In genomic region chr14:100692859-100693558, GRCh38 we compare ENCODE assay signal across 11 cellular contexts. TPM values are rescaled to one million over a fixed set of nuclear protein-coding genes. Genes with fewer than 3 reads are reported as not detected.
DNase-seq lines count a peak whose midpoint lies in the region; ATAC-seq and TF ChIP-seq lines count a peak whose summit lies in the region.
"Had no signal": no experiment of that assay in that cellular context is flagged by ENCODE, and none has a peak within 500 bp of the region (broad histone marks: within the 10 kb centered on the region; RNA-seq: fewer than 3 reads in every experiment).

No MANE protein-coding gene starts in this region.

- no peak for TF ChIP-seq POLR2A in stomach (IDR thresholded peaks at IDR 0.05)

- ATAC-seq in HG02885 (IDR thresholded peaks at IDR 0.05; ENCODE audit: poor library complexity, unreplicated experiment): no peak
- no peak for ATAC-seq in stimulated activated naive CD8-positive, alpha-beta T cell treated with anti-CD3 and anti-CD28 coated beads, Interleukin-15, amount 100 ng/mL, for 72 hours

- no peak for TF ChIP-seq EP300 in stomach (IDR thresholded peaks at IDR 0.05)

- DNase-seq in NOMO-1 treated with DMSO at 0.1 percent for 48 hours (lab: John Stamatoyannopoulos, UW; ENCODE audit: unreplicated experiment) (peak; percentile 23), NOMO-1 treated with dmso at 0.1 percent for 144 hours (lab: John Stamatoyannopoulos, UW; ENCODE audit: unreplicated experiment) (no peak), SJSA1 (ENCODE audit: low read depth in 1 of 2, low spot score in 2 of 2) (peak; percentile 93 to 94), foreskin melanocyte (peak; percentile 55), middle frontal gyrus (ENCODE audit: extremely low spot score, low spot score) (no peak), stomach (no peak)
- DNase-seq in stimulated activated naive CD8-positive, alpha-beta T cell treated with anti-CD3 and anti-CD28 coated beads, Interleukin-15, amount 100 ng/mL, for 72 hours: no peak

- peak overlapping the region; percentile 21 for H3K4me3 ChIP-seq in SJSA1
- H3K4me3 ChIP-seq in stomach: no peak overlapping the region
- H3K4me3 ChIP-seq: ascending aorta, pancreas had no signal

- no peaks in the 10 kb centered on the region for H3K9me3 Mint-ChIP-seq in stimulated activated naive CD8-positive, alpha-beta T cell treated with anti-CD3 and anti-CD28 coated beads, Interleukin-15, amount 100 ng/mL, for 72 hours

- H3K27me3 Mint-ChIP-seq in stimulated activated naive CD8-positive, alpha-beta T cell treated with anti-CD3 and anti-CD28 coated beads, Interleukin-15, amount 100 ng/mL, for 72 hours: peaks cover 24% of the 10 kb centered on the region

- WGBS in stomach, 5 donors: 65 to 74% (median 67%) methylated on average over 24 to 27 of the region's 27 CpGs

- H3K27ac Mint-ChIP-seq in stimulated activated naive CD8-positive, alpha-beta T cell treated with anti-CD3 and anti-CD28 coated beads, Interleukin-15, amount 100 ng/mL, for 72 hours: peak overlapping the region in 1 of 2 donors; percentile 54

- H3K36me3 ChIP-seq in SJSA1 (peaks cover 4% of the 10 kb centered on the region; the same call in 1 of the 2 replicates), stomach (no peaks in the 10 kb centered on the region)
- H3K36me3 ChIP-seq: ascending aorta, pancreas had no signal

- H3K27me3 ChIP-seq in SJSA1 (replicated peaks): no peaks in the 10 kb centered on the region
- H3K27me3 ChIP-seq in stomach: peaks cover 0 to 42% (median 11%) of the 10 kb centered on the region in 3 donors
- H3K27me3 ChIP-seq: ascending aorta, pancreas had no signal

- intact Hi-C loops in stomach (cut with DNase I; ENCODE audit: low total_unique reads): no loop called here

- peak overlapping the region; percentile 93 for H3K27ac ChIP-seq in SJSA1
- no peak overlapping the region for H3K27ac ChIP-seq in stomach
- H3K27ac ChIP-seq: ascending aorta, pancreas had no signal

- no peak for TF ChIP-seq CTCF in stomach (IDR thresholded peaks at IDR 0.05)

- H3K9me3 ChIP-seq in SJSA1 (replicated peaks) (no peaks in the 10 kb centered on the region), stomach (no peaks in the 10 kb centered on the region)
- H3K9me3 ChIP-seq: ascending aorta, pancreas had no signal

- H3K4me1 Mint-ChIP-seq in stimulated activated naive CD8-positive, alpha-beta T cell treated with anti-CD3 and anti-CD28 coated beads, Interleukin-15, amount 100 ng/mL, for 72 hours: no peaks in the 10 kb centered on the region

- H3K4me1 ChIP-seq in SJSA1 (replicated peaks) (peaks cover 64% of the 10 kb centered on the region), stomach (no peaks in the 10 kb centered on the region)
- H3K4me1 ChIP-seq: ascending aorta, pancreas had no signal

- H3K4me3 Mint-ChIP-seq in stimulated activated naive CD8-positive, alpha-beta T cell treated with anti-CD3 and anti-CD28 coated beads, Interleukin-15, amount 100 ng/mL, for 72 hours: no peak overlapping the region

RNA-seq across cellular contexts. Expression of gene DLK1, which starts 33.7 kb away (rescaled TPM):
- total RNA-seq in SJSA1 (2014; rRNA removed; shearing (Covaris generic)): not detected in 2 replicates
- total RNA-seq in stomach: 10 to 100 TPM in 1 of 5 donors, not detected in 4; 24.6 TPM
- 1 to 10 TPM in 1 of 3 donors, under 1 TPM in 2; 0.05 to 6.7 (median 0.19) TPM for polyA plus RNA-seq in stomach
- polyA plus RNA-seq: BJ had no signal

Comparison
In these comparisons a context has a peak if more than half of its experiments do, and no peak if none do; other contexts are left out.
1. DNase-seq: peak in NOMO-1 treated with DMSO at 0.1 percent for 48 hours (single experiment), SJSA1 (2 of 2) and foreskin melanocyte (single experiment); none in NOMO-1 treated with dmso at 0.1 percent for 144 hours (single experiment), middle frontal gyrus (single experiment), stomach (single experiment) and stimulated activated naive CD8-positive, alpha-beta T cell treated with anti-CD3 and anti-CD28 coated beads, Interleukin-15, amount 100 ng/mL, for 72 hours (0 of 2).